ENCODE assay signal across 22 cellular contexts in the genomic region with DNA sequence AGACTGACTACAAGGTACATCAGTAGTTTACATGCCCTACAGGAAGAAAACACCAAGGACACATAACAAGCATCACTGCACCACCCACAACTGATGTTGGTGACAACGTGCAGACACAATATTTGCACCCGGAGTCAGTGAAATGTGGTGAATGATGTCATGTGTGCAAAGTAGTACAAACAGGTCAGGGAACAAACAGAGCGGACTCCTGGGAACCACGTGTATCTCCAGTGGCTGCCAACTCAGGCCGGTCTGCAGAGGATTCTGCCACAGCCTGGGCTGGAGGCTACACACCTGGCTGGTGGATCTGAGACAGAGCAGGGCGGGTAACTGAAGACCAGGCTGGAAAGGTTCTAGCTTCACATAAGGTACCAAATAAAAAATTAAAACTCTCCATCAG. TPM values are rescaled to one million over a fixed set of nuclear protein-coding genes. Genes with fewer than 3 reads are reported as not detected.
A peak's percentile ranks its signal among the peaks of the same experiment; 100 is the strongest.
DNase-seq lines count a peak whose midpoint lies in the region; ATAC-seq, FAIRE-seq and TF ChIP-seq lines count a peak whose summit lies in the region.
"Had no signal": no experiment of that assay in that cellular context is flagged by ENCODE, and none has a peak within 500 bp of the region (broad histone marks: within the 10 kb centered on the region; RNA-seq: fewer than 3 reads in every experiment).

No MANE protein-coding gene starts in this region.

- CTCF ChIA-PET in HepG2 (lab: Yijun Ruan, JAX; ENCODE audit: low intra/inter-chr PET ratio, low total read pairs), result no interaction called here

- no peak for TF ChIP-seq EP300 in HepG2 (IDR thresholded peaks at IDR 0.05; ENCODE audit: low read depth in 2 of 2, low read length in 2 of 2)
- TF ChIP-seq EP300 in HepG2 (CRISPR knock-in tag; IDR thresholded peaks at IDR 0.05; ENCODE audit: borderline replicate concordance), result no peak
- TF ChIP-seq EP300 in ovary (IDR thresholded peaks at IDR 0.05), result no peak

- no peak for TF ChIP-seq RAD21 in HepG2 (CRISPR knock-in tag; IDR thresholded peaks at IDR 0.05)

- H3K9ac ChIP-seq in BLaER1 (no peak overlapping the region), HepG2 (ENCODE audit: insufficient read depth, low read depth, low read length) (no peak overlapping the region)
- H3K9ac ChIP-seq: KMS-11 had no signal

- no peaks in the 10 kb centered on the region for H3K27me3 ChIP-seq in BLaER1
- H3K27me3 ChIP-seq in HepG2 (ENCODE audit: control insufficient read depth in 1 of 2, insufficient read depth in 2 of 2, low read length in 2 of 2), result peaks cover 12 to 81% of the 10 kb centered on the region in 2 experiments; a peak in 4 of 5 replicates
- H3K27me3 ChIP-seq in ovary, result no peaks in the 10 kb centered on the region

- ATAC-seq in HepG2, result no peak
- no peak for ATAC-seq in GM18502 (IDR thresholded peaks at IDR 0.05; ENCODE audit: poor library complexity, unreplicated experiment)
- ATAC-seq in HG03135 (IDR thresholded peaks at IDR 0.05; ENCODE audit: unreplicated experiment), result no peak
- ATAC-seq: HCT116 had no signal

- H3K4me2 ChIP-seq in BLaER1 (peak overlapping the region; percentile 44), HepG2 (ENCODE audit: low read depth, low read length) (no peak overlapping the region)
- H3K4me2 ChIP-seq: KMS-11, PC-9 had no signal

- H2AFZ ChIP-seq in HepG2 (ENCODE audit: low read length), result no peak overlapping the region
- H2AFZ ChIP-seq: PC-9 had no signal

- H3K4me1 ChIP-seq in BLaER1 (peaks cover 66% of the 10 kb centered on the region), HepG2 (ENCODE audit: insufficient read depth, low read length) (peaks cover 23% of the 10 kb centered on the region), ovary (ENCODE audit: insufficient read depth) (peaks cover 6% of the 10 kb centered on the region)

- H4K20me1 ChIP-seq in BLaER1 (no peaks in the 10 kb centered on the region), HepG2 (ENCODE audit: insufficient read depth, low read length) (no peaks in the 10 kb centered on the region)

- no TSS peak for BruUV-seq in HepG2 (replicated peaks; lab: Mats Ljungman, UMichigan)

- DNase-seq in COLO668 (lab: John Stamatoyannopoulos, UW; ENCODE audit: unreplicated experiment) (peak; percentile 8), RPMI8226 (peak; percentile 15), HepG2 (ENCODE audit: low spot score) (peak; percentile 15), ovary (no peak)
- no peak for DNase-seq in activated CD4-positive, CD25-positive, alpha-beta regulatory T cell treated with anti-CD3 and anti-CD28 coated beads, Interleukin-2, amount 50 U/mL, for 72 hours
- DNase-seq: ACHN, IMR-90, MV-4-11, NCI-H1694, NCI-H2107, NCI-H446 treated with DMSO at 0.1 percent for 48 hours, NCI-H526 treated with DMSO at 0.1 percent for 48 hours, PC-9, SIG-M5 had no signal

- POLR2A ChIA-PET in HepG2 (lab: Yijun Ruan, JAX), result no interaction called here

- H3K36me3 ChIP-seq in BLaER1, result no peaks in the 10 kb centered on the region
- H3K36me3 ChIP-seq in HepG2 (replicated peaks in 1 of 2; ENCODE audit: control insufficient read depth in 1 of 2, insufficient read depth in 2 of 2, low read length in 2 of 2), result no peaks in the 10 kb centered on the region
- H3K36me3 ChIP-seq in ovary, result no peaks in the 10 kb centered on the region

- TF ChIP-seq POLR2A in HepG2 (IDR thresholded peaks at IDR 0.05; ENCODE audit: insufficient read depth in 1 of 2, low read depth in 2 of 2, low read length in 2 of 2), result no peak
- TF ChIP-seq POLR2A in ovary (IDR thresholded peaks at IDR 0.05), result no peak

- in situ Hi-C loops in HepG2 (cut with HindIII; ENCODE audit: extremely low pct_ligation_motif_present, low pct_unique_long_range_greater_than_20kb), result no loop called here

- H3K27ac ChIP-seq in BLaER1 (no peak overlapping the region), HepG2 (ENCODE audit: extremely low read length, insufficient read depth, low read length) (no peak overlapping the region), ovary (no peak overlapping the region)
- H3K27ac ChIP-seq: KMS-11, PC-9 had no signal

- H3K9me3 ChIP-seq in BLaER1 (no peaks in the 10 kb centered on the region), HepG2 (ENCODE audit: low read length) (no peaks in the 10 kb centered on the region), ovary (no peaks in the 10 kb centered on the region)

- 16% methylated on average over 6 of the region's 6 CpGs for WGBS in HepG2 (ENCODE audit: low lambda C conversion rate)
- WGBS in ovary, 3 donors, result 77 to 82% (median 82%) methylated on average over 6 of the region's 6 CpGs

- TF ChIP-seq CTCF in HepG2 (CRISPR knock-in tag; IDR thresholded peaks at IDR 0.05) (no peak), ovary (IDR thresholded peaks at IDR 0.05) (no peak)

- FAIRE-seq in HepG2 (lab: Jason Lieb, UNC), result no peak
- FAIRE-seq: G401.6, H1, HTR-8/SVneo had no signal

- no peaks in the 10 kb centered on the region for H3K79me2 ChIP-seq in HepG2 (ENCODE audit: insufficient read depth, low read length)

- intact Hi-C loops in HepG2 (cut with micrococcal nuclease; ENCODE audit: unreplicated experiment) (no loop called here), ovary (cut with DNase I) (no loop called here)

- H3K4me3 ChIP-seq in BLaER1 (no peak overlapping the region), HepG2 (replicated peaks in 1 of 3; ENCODE audit: insufficient read depth in 1 of 3, low read depth in 2 of 3, low read length in 3 of 3) (no peak overlapping the region), ovary (no peak overlapping the region)
- H3K4me3 ChIP-seq: PC-9 had no signal

TF ChIP-seq in HepG2, 621 proteins besides CTCF, POLR2A, EP300 and RAD21:
- TF ChIP-seq ATF7 (IDR thresholded peaks at IDR 0.05) (0 out of 2 replicates have a peak, but pooled peaks have one; percentile 7), ATF7 (CRISPR knock-in tag; IDR thresholded peaks at IDR 0.05) (no peak), ZEB1 (IDR thresholded peaks at IDR 0.05; ENCODE audit: insufficient replicate concordance, low read depth) (no peak), CREB1 (IDR thresholded peaks at IDR 0.05) (peak; percentile 6; the same call in 1 of the 2 replicates), CREB1 (CRISPR knock-in tag; IDR thresholded peaks at IDR 0.05) (no peak), ZBTB21 (CRISPR knock-in tag; IDR thresholded peaks at IDR 0.05) (peak; percentile 55; the same call in 1 of the 2 replicates)
- TF ChIP-seq, protein P1, sequence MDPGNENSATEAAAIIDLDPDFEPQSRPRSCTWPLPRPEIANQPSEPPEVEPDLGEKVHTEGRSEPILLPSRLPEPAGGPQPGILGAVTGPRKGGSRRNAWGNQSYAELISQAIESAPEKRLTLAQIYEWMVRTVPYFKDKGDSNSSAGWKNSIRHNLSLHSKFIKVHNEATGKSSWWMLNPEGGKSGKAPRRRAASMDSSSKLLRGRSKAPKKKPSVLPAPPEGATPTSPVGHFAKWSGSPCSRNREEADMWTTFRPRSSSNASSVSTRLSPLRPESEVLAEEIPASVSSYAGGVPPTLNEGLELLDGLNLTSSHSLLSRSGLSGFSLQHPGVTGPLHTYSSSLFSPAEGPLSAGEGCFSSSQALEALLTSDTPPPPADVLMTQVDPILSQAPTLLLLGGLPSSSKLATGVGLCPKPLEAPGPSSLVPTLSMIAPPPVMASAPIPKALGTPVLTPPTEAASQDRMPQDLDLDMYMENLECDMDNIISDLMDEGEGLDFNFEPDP (CRISPR knock-in tag; conservative IDR thresholded peaks at IDR 0.05), result no peak

RNA-seq across cellular contexts. Expression of a gene that starts 28.2 kb away (rescaled TPM):
- total RNA-seq in HepG2 (2016; rRNA removed; fragmentation: Illumina TruSeq; extraction: Trizol) (0.03 and 0.22 TPM in 2 replicates), ovary (10 to 100 TPM; 25.2 to 75.5 (median 49.9) TPM)
- total RNA-seq in HepG2 (2016; cell fraction: cytosol; rRNA removed; fragmentation: Illumina TruSeq; extraction: Trizol; ENCODE audit: low read depth), result not detected in 2 replicates
- 0.13 and 0.28 TPM in 2 replicates for total RNA-seq in HepG2 (2016; cell fraction: insoluble cytoplasmic fraction; rRNA removed; fragmentation: Illumina TruSeq; extraction: Trizol)
- 0.21 TPM in 1 of 2 replicates, not detected in the other for total RNA-seq in HepG2 (2016; cell fraction: membrane; rRNA removed; fragmentation: Illumina TruSeq; extraction: Trizol)
- 0.25 and 1.5 TPM in 2 replicates for total RNA-seq in HepG2 (2016; cell fraction: nucleus; rRNA removed; fragmentation: Illumina TruSeq; extraction: Trizol)
- polyA plus RNA-seq in HepG2 (2011; rRNA removed) (0.38 and 0.47 TPM in 2 replicates), ovary (10 to 100 TPM; 24.4 to 48.1 TPM)
- polyA plus RNA-seq in HepG2 (2011; cell fraction: cytosol; rRNA removed), result 0.15 and 0.16 TPM in 2 replicates
- 1.7 and 2.2 TPM in 2 replicates for polyA plus RNA-seq in HepG2 (2011; cell fraction: nucleus; rRNA removed)
- 0.43 and 0.91 TPM in 2 replicates for polyA plus RNA-seq in HepG2 (2012)
- polyA plus RNA-seq in HepG2 (2016; cell fraction: cytosol; fragmentation: Illumina TruSeq; extraction: Trizol; ENCODE audit: low read depth), result 0.02 and 0.09 TPM in 2 replicates
- 0.05 TPM in 1 of 2 replicates, not detected in the other for polyA plus RNA-seq in HepG2 (2016; cell fraction: insoluble cytoplasmic fraction; fragmentation: Illumina TruSeq; extraction: Trizol; ENCODE audit: low read depth)
- polyA plus RNA-seq in HepG2 (2016; cell fraction: membrane; fragmentation: Illumina TruSeq; extraction: Trizol; ENCODE audit: low read depth), result 0.13 and 0.49 TPM in 2 replicates
- 0.79 and 1.1 TPM in 2 replicates for polyA plus RNA-seq in HepG2 (2016; cell fraction: nucleus; fragmentation: Illumina TruSeq; extraction: Trizol; ENCODE audit: insufficient read depth, low read depth)
- polyA minus RNA-seq in HepG2 (2011; rRNA and poly(A)+ RNA removed; ENCODE audit: low replicate concordance), result 0.80 TPM in 1 of 2 replicates, not detected in the other
- polyA minus RNA-seq in HepG2 (2011; cell fraction: cytosol; rRNA and poly(A)+ RNA removed), result not detected in 2 replicates
- polyA minus RNA-seq in HepG2 (2011; cell fraction: nucleus; rRNA and poly(A)+ RNA removed), result 3.1 and 5.0 TPM in 2 replicates

Comparison
In these comparisons a context has a peak if more than half of its experiments do, and no peak if none do; other contexts are left out.
1. DNase-seq: peak in COLO668 (single experiment), RPMI8226 (single experiment) and HepG2 (single experiment); none in ovary (0 of 5) and activated CD4-positive, CD25-positive, alpha-beta regulatory T cell treated with anti-CD3 and anti-CD28 coated beads, Interleukin-2, amount 50 U/mL, for 72 hours (single experiment).
2. RNA of a gene that starts 28.2 kb away (total RNA-seq): 25.2 to 75.5 TPM in ovary; 0.03 to 1.5 TPM in HepG2; every median in the first group is over 10 times any median in the second.